ENCODE assay signal across 8 cellular contexts in genomic region chr11:67288198-67288451, GRCh38. TPM values are rescaled to one million over a fixed set of nuclear protein-coding genes. Genes with fewer than 3 reads are reported as not detected.
DNase-seq lines count a peak whose midpoint lies in the region; ATAC-seq and TF ChIP-seq lines count a peak whose summit lies in the region.

No MANE protein-coding gene starts in this region.

- peaks cover 39% of the 10 kb centered on the region for H3K4me1 ChIP-seq in body of pancreas

- no peak overlapping the region for H3K4me3 ChIP-seq in body of pancreas

- no peak for ATAC-seq in stimulated activated naive CD8-positive, alpha-beta T cell treated with anti-CD3 and anti-CD28 coated beads, Interleukin-15, Interleukin-2, amounts not matched to agents 100 U/mL and 50 U/mL, for 24 hours
- ATAC-seq in body of pancreas (no peak), HG03097 (IDR thresholded peaks at IDR 0.05; ENCODE audit: low FRiP score, unreplicated experiment) (no peak), GM18861 (IDR thresholded peaks at IDR 0.05; ENCODE audit: unreplicated experiment) (no peak), HG03135 (IDR thresholded peaks at IDR 0.05; ENCODE audit: unreplicated experiment) (no peak)

- H3K9me3 ChIP-seq in body of pancreas: no peaks in the 10 kb centered on the region

- H3K36me3 ChIP-seq in body of pancreas (replicated peaks in 1 of 2; ENCODE audit: insufficient read depth in 1 of 2, low read depth in 2 of 2): peaks cover 0 to 9% of the 10 kb centered on the region in 2 donors

- no peaks in the 10 kb centered on the region for H3K27me3 ChIP-seq in body of pancreas

- H3K9me3 Mint-ChIP-seq in stimulated activated naive CD8-positive, alpha-beta T cell treated with anti-CD3 and anti-CD28 coated beads, Interleukin-15, Interleukin-2, amounts not matched to agents 100 ng/mL and 50 ng/mL, for 24 hours: no peaks in the 10 kb centered on the region
- H3K9me3 Mint-ChIP-seq in mesothelial cell of epicardium: no peaks in the 10 kb centered on the region

- intact Hi-C loops in body of pancreas (cut with DNase I): no loop called here

- H3K27ac ChIP-seq in body of pancreas: peak overlapping the region; percentile 70 to 98 (median 82)

- H3K27me3 Mint-ChIP-seq in stimulated activated naive CD8-positive, alpha-beta T cell treated with anti-CD3 and anti-CD28 coated beads, Interleukin-15, Interleukin-2, amounts not matched to agents 100 ng/mL and 50 ng/mL, for 24 hours: no peaks in the 10 kb centered on the region
- H3K27me3 Mint-ChIP-seq in mesothelial cell of epicardium (ENCODE audit: low read depth): no peaks in the 10 kb centered on the region

- TF ChIP-seq CTCF in body of pancreas (IDR thresholded peaks at IDR 0.05) (no peak), mesothelial cell of epicardium (IDR thresholded peaks at IDR 0.05; ENCODE audit: unreplicated experiment) (no peak)

- WGBS in body of pancreas, 2 donors: 49 to 64% methylated on average over 4 of the region's 4 CpGs

- no peak for TF ChIP-seq POLR2A in body of pancreas (IDR thresholded peaks at IDR 0.05)

- H3K4me3 Mint-ChIP-seq in stimulated activated naive CD8-positive, alpha-beta T cell treated with anti-CD3 and anti-CD28 coated beads, Interleukin-15, Interleukin-2, amounts not matched to agents 100 ng/mL and 50 ng/mL, for 24 hours: peak overlapping the region; percentile 77
- H3K4me3 Mint-ChIP-seq in mesothelial cell of epicardium: peak overlapping the region; percentile 71

- H3K27ac Mint-ChIP-seq in stimulated activated naive CD8-positive, alpha-beta T cell treated with anti-CD3 and anti-CD28 coated beads, Interleukin-15, Interleukin-2, amounts not matched to agents 100 ng/mL and 50 ng/mL, for 24 hours: peak overlapping the region; percentile 100
- peak overlapping the region; percentile 97 for H3K27ac Mint-ChIP-seq in mesothelial cell of epicardium

- H3K36me3 Mint-ChIP-seq in stimulated activated naive CD8-positive, alpha-beta T cell treated with anti-CD3 and anti-CD28 coated beads, Interleukin-15, Interleukin-2, amounts not matched to agents 100 ng/mL and 50 ng/mL, for 24 hours (ENCODE audit: low read depth): peaks cover 48% of the 10 kb centered on the region
- peaks cover 7% of the 10 kb centered on the region for H3K36me3 Mint-ChIP-seq in mesothelial cell of epicardium

- peaks cover 61% of the 10 kb centered on the region for H3K4me1 Mint-ChIP-seq in stimulated activated naive CD8-positive, alpha-beta T cell treated with anti-CD3 and anti-CD28 coated beads, Interleukin-15, Interleukin-2, amounts not matched to agents 100 ng/mL and 50 ng/mL, for 24 hours (ENCODE audit: low read depth)
- peaks cover 24% of the 10 kb centered on the region for H3K4me1 Mint-ChIP-seq in mesothelial cell of epicardium

- DNase-seq in stimulated activated naive CD8-positive, alpha-beta T cell treated with anti-CD3 and anti-CD28 coated beads, Interleukin-15, Interleukin-2, amounts not matched to agents 100 U/mL and 50 U/mL, for 24 hours: no peak
- DNase-seq in body of pancreas (no peak), mesothelial cell of epicardium (ENCODE audit: low spot score in 2 of 2, unreplicated experiment in 2 of 2) (no peak), DMS 273 (lab: John Stamatoyannopoulos, UW; ENCODE audit: unreplicated experiment) (no peak)

RNA-seq across cellular contexts. Expression of gene ANKRD13D, which starts 1.0 kb away (rescaled TPM):
- total RNA-seq in body of pancreas (10 to 100 TPM; 18.2 to 39.6 TPM), mesothelial cell of epicardium (71.3 to 78.5 TPM (median 76.5 TPM) in 3 replicates)

RNA-seq across cellular contexts. Expression of gene SSH3, which starts 15.2 kb away (rescaled TPM):
- total RNA-seq in body of pancreas (10 to 100 TPM; 16.2 to 30.6 TPM), mesothelial cell of epicardium (50.4 to 59.0 TPM (median 55.4 TPM) in 3 replicates)

RNA-seq across cellular contexts. Expression of gene GRK2, which starts 21.9 kb away (rescaled TPM):
- 10 to 100 TPM; 27.4 to 36.3 TPM for total RNA-seq in body of pancreas
- 46.4 to 48.4 TPM (median 46.5 TPM) in 3 replicates for total RNA-seq in mesothelial cell of epicardium
